Comparison of ENCODE assay signal across 7 cellular contexts in the genomic region with DNA sequence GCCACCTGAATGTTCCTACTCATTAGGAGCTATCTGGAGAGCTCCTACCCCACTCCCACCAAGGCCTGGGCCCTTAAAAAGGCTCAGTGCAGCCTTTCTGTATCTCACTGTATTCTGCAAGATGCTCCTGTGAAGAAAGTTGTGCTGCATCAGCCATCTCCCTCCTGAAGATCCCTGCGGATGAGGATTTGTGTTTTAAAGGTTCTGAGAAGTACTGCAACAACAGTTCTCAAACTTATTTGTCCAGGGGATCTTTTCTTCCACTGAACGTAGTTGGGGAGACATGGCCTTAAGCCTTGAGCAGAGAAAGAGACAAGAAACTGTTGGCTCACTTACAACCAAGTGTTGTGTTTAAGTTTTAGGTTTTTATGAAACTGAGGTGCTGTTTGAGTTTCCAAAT. TPM values are rescaled to one million over a fixed set of nuclear protein-coding genes. Genes with fewer than 3 reads are reported as not detected.
DNase-seq lines count a peak whose midpoint lies in the region; ATAC-seq, FAIRE-seq and TF ChIP-seq lines count a peak whose summit lies in the region.
"Not testable (repeated sequence)": the region's sequence is repeated elsewhere in the genome, so short reads cannot be mapped to it uniquely, and the experiment has no call there.

No MANE protein-coding gene starts in this region.

- not testable (repeated sequence) for H3K14ac ChIP-seq in H1 (ENCODE audit: insufficient read length)

- CTCF ChIA-PET in CD4-positive, alpha-beta memory T cell (lab: Charles Lee; ENCODE audit: partially characterized antibody), result interaction anchor here (1.4 to 1.9 kb wide), 3 partner anchors 10 to 12 kb away, joined by 3 to 10 read pairs (median 8); a partner anchor contains a TSS
- CTCF ChIA-PET in activated CD4-positive, alpha-beta T cell treated with anti-CD3 and anti-CD28 coated beads for 36 hours (lab: Charles Lee), result interaction anchor here (0.6 to 2.1 kb wide), 10 partner anchors 8 to 290 kb away, joined by 3 to 11 read pairs (median 4); no protein-coding TSS in a partner anchor
- CTCF ChIA-PET in H1 (lab: Charles Lee; ENCODE audit: partially characterized antibody), result interaction anchor here (0.9 to 17.4 kb wide), 8 partner anchors 11 to 143 kb away, joined by 3 to 209 read pairs (median 4); no protein-coding TSS in a partner anchor

- H4K5ac ChIP-seq in H1 (ENCODE audit: insufficient read length, low read depth, low read length), result not testable (repeated sequence)

- DNase-seq in CD4-positive, alpha-beta memory T cell; activated CD4-positive, alpha-beta T cell treated with anti-CD3 and anti-CD28 coated beads for 36 hours; activated T-cell treated with anti-CD3 and anti-CD28 coated beads, Interleukin-2, amount 50 U/mL, for 4 hours; H1 (ENCODE audit: low read depth in 1 of 2, low spot score in 2 of 2); natural killer cell treated with Interleukin-12 subunit alpha and Interleukin-12 subunit beta and Interleukin-15 and Interleukin-18, amount 100 ng/mL, for 72 hours (ENCODE audit: low spot score): not testable (repeated sequence)

- not testable (repeated sequence) for H4K20me1 ChIP-seq in Loucy (ENCODE audit: insufficient read depth, low read length, poor library complexity, severe bottlenecking); H1 (replicated peaks in 1 of 2; ENCODE audit: control insufficient read depth in 1 of 2, insufficient read depth in 2 of 2, low read length in 2 of 2)

- not testable (repeated sequence) for H3K9me3 ChIP-seq in CD4-positive, alpha-beta memory T cell (ENCODE audit: control insufficient read depth in 1 of 2, low read length in 2 of 2); Loucy (ENCODE audit: insufficient read depth, low read depth, low read length); H1 (ENCODE audit: insufficient read depth in 2 of 2, low read depth in 1 of 2, low read length in 1 of 2)

- H2AK5ac ChIP-seq in H1 (ENCODE audit: low read depth, low read length), result not testable (repeated sequence)

- H3K36me3 ChIP-seq in CD4-positive, alpha-beta memory T cell (ENCODE audit: insufficient read depth, low read length); Loucy (ENCODE audit: insufficient read depth, low read length); H1 (ENCODE audit: control insufficient read depth in 2 of 4, insufficient read depth in 4 of 4, low read length in 3 of 4): not testable (repeated sequence)

- TF ChIP-seq EP300 in H1 (IDR thresholded peaks at IDR 0.05; ENCODE audit: borderline replicate concordance in 1 of 2, low read depth in 2 of 2, low read length in 2 of 2), result not testable (repeated sequence)

- H3K18ac ChIP-seq in H1 (ENCODE audit: extremely low read depth, low read length), result not testable (repeated sequence)

- TF ChIP-seq RAD21 in H1 (IDR thresholded peaks at IDR 0.05 in 1 of 2, conservative IDR thresholded peaks at IDR 0.05 in 1 of 2; ENCODE audit: low read depth in 2 of 2, low read length in 2 of 2), result not testable (repeated sequence)

- H2BK20ac ChIP-seq in H1 (ENCODE audit: low read length), result not testable (repeated sequence)

- not testable (repeated sequence) for H2AFZ ChIP-seq in Loucy (ENCODE audit: low read length); H1 (ENCODE audit: low read length)

- H3K36me3 Mint-ChIP-seq in CD4-positive, alpha-beta memory T cell; activated T-cell treated with anti-CD3 and anti-CD28 coated beads, Interleukin-2, amount 50 U/mL, for 4 hours (ENCODE audit: insufficient read depth); activated naive CD8-positive, alpha-beta T cell: not testable (repeated sequence)
- H3K36me3 Mint-ChIP-seq in activated CD4-positive, alpha-beta T cell treated with anti-CD3 and anti-CD28 coated beads for 36 hours (ENCODE audit: low read depth), result peaks cover 16% of the 10 kb centered on the region
- peaks cover 11% of the 10 kb centered on the region for H3K36me3 Mint-ChIP-seq in natural killer cell treated with Interleukin-12 subunit alpha and Interleukin-12 subunit beta and Interleukin-15 and Interleukin-18, amount 100 ng/mL, for 72 hours

- H3K9me2 ChIP-seq in Loucy (replicated peaks; ENCODE audit: low read depth, low read length), result not testable (repeated sequence)

- H2BK12ac ChIP-seq in H1 (ENCODE audit: low read depth, low read length), result not testable (repeated sequence)

- H2BK120ac ChIP-seq in H1 (replicated peaks; ENCODE audit: low read depth, low read length), result not testable (repeated sequence)

- H2BK5ac ChIP-seq in H1 (ENCODE audit: low read depth, low read length), result not testable (repeated sequence)

- not testable (repeated sequence) for H3K4ac ChIP-seq in H1 (replicated peaks; ENCODE audit: insufficient read length, low read depth, low read length)

- not testable (repeated sequence) for H4K91ac ChIP-seq in H1 (replicated peaks; ENCODE audit: insufficient read length, low read length)

- H3K79me1 ChIP-seq in H1 (ENCODE audit: low read depth, low read length), result peaks cover 13% of the 10 kb centered on the region

- POLR2A ChIA-PET in CD4-positive, alpha-beta memory T cell (lab: Charles Lee; ENCODE audit: partially characterized antibody), result interaction anchor here (0.6 to 3.9 kb wide), 5 partner anchors 9 to 171 kb away, joined by 3 to 26 read pairs (median 6); a partner anchor contains a TSS
- POLR2A ChIA-PET in activated CD4-positive, alpha-beta T cell treated with anti-CD3 and anti-CD28 coated beads for 36 hours (lab: Charles Lee), result interaction anchor here (0.6 to 1.4 kb wide), 9 partner anchors 8 to 171 kb away, joined by 3 to 20 read pairs (median 6); a partner anchor contains a TSS
- POLR2A ChIA-PET in H1 (lab: Charles Lee; ENCODE audit: partially characterized antibody), result interaction anchor here (1.1 to 1.3 kb wide), 2 partner anchors 8 to 10 kb away, joined by 4 to 6 read pairs; a partner anchor contains a TSS

- peaks cover 35 to 63% (median 47%) of the 10 kb centered on the region in 4 donors for H3K4me1 Mint-ChIP-seq in CD4-positive, alpha-beta memory T cell
- H3K4me1 Mint-ChIP-seq in activated CD4-positive, alpha-beta T cell treated with anti-CD3 and anti-CD28 coated beads for 36 hours, result peaks cover 90% of the 10 kb centered on the region
- peaks cover 65% of the 10 kb centered on the region for H3K4me1 Mint-ChIP-seq in activated T-cell treated with anti-CD3 and anti-CD28 coated beads, Interleukin-2, amount 50 U/mL, for 4 hours (ENCODE audit: low read depth)
- peaks cover 58% of the 10 kb centered on the region for H3K4me1 Mint-ChIP-seq in activated naive CD8-positive, alpha-beta T cell (ENCODE audit: low read depth)
- peaks cover 62 to 70% of the 10 kb centered on the region in 2 donors for H3K4me1 Mint-ChIP-seq in natural killer cell treated with Interleukin-12 subunit alpha and Interleukin-12 subunit beta and Interleukin-15 and Interleukin-18, amount 100 ng/mL, for 72 hours (ENCODE audit: low read depth in 2 of 2)

- peak overlapping the region; percentile 62 for H3K9ac ChIP-seq in Loucy (ENCODE audit: low read depth, low read length, poor library complexity, severe bottlenecking)
- not testable (repeated sequence) for H3K9ac ChIP-seq in H1 (replicated peaks in 1 of 4; ENCODE audit: extremely low read depth in 1 of 4, low read depth in 3 of 4, low read length in 3 of 4)

- H2BK15ac ChIP-seq in H1 (ENCODE audit: low read length), result not testable (repeated sequence)

- not testable (repeated sequence) for FAIRE-seq in H1 (lab: Jason Lieb, UNC)

- H3K27me3 ChIP-seq in CD4-positive, alpha-beta memory T cell (ENCODE audit: insufficient read depth, low read length); Loucy (ENCODE audit: insufficient read depth, low read length, poor library complexity, severe bottlenecking); H1 (replicated peaks in 1 of 4; ENCODE audit: control insufficient read depth in 3 of 4, extremely low read depth in 1 of 4, insufficient read depth in 3 of 4, low read length in 3 of 4): not testable (repeated sequence)

- H3K4me2 ChIP-seq in Loucy (ENCODE audit: low read depth, low read length, poor library complexity, severe bottlenecking) (peak overlapping the region; percentile 76), H1 (ENCODE audit: insufficient read depth in 1 of 2, low read depth in 2 of 2, low read length in 2 of 2) (peak overlapping the region; percentile 6 to 31; a peak in 1 of 4 replicates)

- not testable (repeated sequence) for TF ChIP-seq POLR2A in H1 (IDR thresholded peaks at IDR 0.05; ENCODE audit: control extremely low read depth in 1 of 2, low read depth in 2 of 2, low read length in 2 of 2)

- not testable (repeated sequence) for H3K23me2 ChIP-seq in H1 (ENCODE audit: low read depth, low read length)

- H3K23ac ChIP-seq in H1 (ENCODE audit: insufficient read length), result not testable (repeated sequence)

- not testable (repeated sequence) for TF ChIP-seq CTCF in Loucy (conservative IDR thresholded peaks at IDR 0.05; ENCODE audit: low read length); H1 (IDR thresholded peaks at IDR 0.05; ENCODE audit: control extremely low read depth in 1 of 3, insufficient read depth in 1 of 3, low read depth in 1 of 3, low read length in 3 of 3)

- H3K56ac ChIP-seq in H1 (replicated peaks; ENCODE audit: insufficient read length, low read depth, low read length), result not testable (repeated sequence)

- ATAC-seq in activated CD4-positive, alpha-beta T cell treated with anti-CD3 and anti-CD28 coated beads for 36 hours; activated T-cell treated with anti-CD3 and anti-CD28 coated beads, Interleukin-2, amount 50 U/mL, for 4 hours; natural killer cell treated with Interleukin-12 subunit alpha and Interleukin-12 subunit beta and Interleukin-15 and Interleukin-18, amount 100 ng/mL, for 72 hours: not testable (repeated sequence)

- H3K27ac ChIP-seq in CD4-positive, alpha-beta memory T cell (ENCODE audit: low read depth, low read length), result not testable (repeated sequence)
- peak overlapping the region; percentile 20; the same call in 1 of the 2 replicates for H3K27ac ChIP-seq in H1 (ENCODE audit: low read depth, low read length)

- peaks cover 82% of the 10 kb centered on the region for H3K79me2 ChIP-seq in Loucy (ENCODE audit: insufficient read depth, low read length)
- H3K79me2 ChIP-seq in H1 (ENCODE audit: control insufficient read depth in 1 of 2, insufficient read depth in 2 of 2, low read length in 2 of 2), result peaks cover 0 to 78% of the 10 kb centered on the region in 2 experiments

- peak overlapping the region in 5 of 8 donors; percentile 72 to 88 (median 81) for H3K4me3 Mint-ChIP-seq in CD4-positive, alpha-beta memory T cell
- peak overlapping the region; percentile 71 for H3K4me3 Mint-ChIP-seq in activated CD4-positive, alpha-beta T cell treated with anti-CD3 and anti-CD28 coated beads for 36 hours
- peak overlapping the region; percentile 74 for H3K4me3 Mint-ChIP-seq in activated T-cell treated with anti-CD3 and anti-CD28 coated beads, Interleukin-2, amount 50 U/mL, for 4 hours
- H3K4me3 Mint-ChIP-seq in activated naive CD8-positive, alpha-beta T cell, result peak overlapping the region; percentile 80
- peak overlapping the region; percentile 78 for H3K4me3 Mint-ChIP-seq in natural killer cell treated with Interleukin-12 subunit alpha and Interleukin-12 subunit beta and Interleukin-15 and Interleukin-18, amount 100 ng/mL, for 72 hours

- H3K4me3 ChIP-seq in CD4-positive, alpha-beta memory T cell (ENCODE audit: low read length in 2 of 2); H1 (ENCODE audit: extremely low read depth in 1 of 4, insufficient read depth in 2 of 4, low read depth in 3 of 4, low read length in 4 of 4): not testable (repeated sequence)
- H3K4me3 ChIP-seq in Loucy (ENCODE audit: low read length, poor library complexity, severe bottlenecking), result peak overlapping the region; percentile 60

- 71% methylated on average over 2 of the region's 2 CpGs; no CpG with 5 or more reads in 1 of the 2 experiments for WGBS in H1 (ENCODE audit: extremely low coverage in 1 of 2, insufficient coverage in 1 of 2, insufficient read length in 1 of 2, insufficient replicate concordance in 2 of 2, low coverage in 1 of 2, low lambda C conversion rate in 2 of 2, missing lambda C conversion rate in 1 of 2), 2 experiments

- not testable (repeated sequence) for H4K8ac ChIP-seq in H1 (ENCODE audit: extremely low read depth, insufficient read depth, low read length)

- peak overlapping the region in 6 of 7 donors; percentile 49 to 94 (median 79) for H3K27ac Mint-ChIP-seq in CD4-positive, alpha-beta memory T cell
- H3K27ac Mint-ChIP-seq in activated CD4-positive, alpha-beta T cell treated with anti-CD3 and anti-CD28 coated beads for 36 hours, result peak overlapping the region; percentile 96
- peak overlapping the region; percentile 95 for H3K27ac Mint-ChIP-seq in activated naive CD8-positive, alpha-beta T cell
- peak overlapping the region; percentile 98 to 99 for H3K27ac Mint-ChIP-seq in natural killer cell treated with Interleukin-12 subunit alpha and Interleukin-12 subunit beta and Interleukin-15 and Interleukin-18, amount 100 ng/mL, for 72 hours

- not testable (repeated sequence) for H3K9me3 Mint-ChIP-seq in CD4-positive, alpha-beta memory T cell; activated CD4-positive, alpha-beta T cell treated with anti-CD3 and anti-CD28 coated beads for 36 hours (ENCODE audit: low read depth); activated T-cell treated with anti-CD3 and anti-CD28 coated beads, Interleukin-2, amount 50 U/mL, for 4 hours; activated naive CD8-positive, alpha-beta T cell (ENCODE audit: low read depth); natural killer cell treated with Interleukin-12 subunit alpha and Interleukin-12 subunit beta and Interleukin-15 and Interleukin-18, amount 100 ng/mL, for 72 hours

- not testable (repeated sequence) for H3K27me3 Mint-ChIP-seq in CD4-positive, alpha-beta memory T cell; activated CD4-positive, alpha-beta T cell treated with anti-CD3 and anti-CD28 coated beads for 36 hours; activated T-cell treated with anti-CD3 and anti-CD28 coated beads, Interleukin-2, amount 50 U/mL, for 4 hours (ENCODE audit: low read depth); activated naive CD8-positive, alpha-beta T cell; natural killer cell treated with Interleukin-12 subunit alpha and Interleukin-12 subunit beta and Interleukin-15 and Interleukin-18, amount 100 ng/mL, for 72 hours

- peaks cover 40% of the 10 kb centered on the region for H3K4me1 ChIP-seq in CD4-positive, alpha-beta memory T cell (ENCODE audit: insufficient read depth, low read length)
- H3K4me1 ChIP-seq in Loucy (ENCODE audit: insufficient read depth, low read length, poor library complexity, severe bottlenecking), result peaks cover 54% of the 10 kb centered on the region
- H3K4me1 ChIP-seq in H1 (replicated peaks in 1 of 4; ENCODE audit: control insufficient read depth in 3 of 4, insufficient read depth in 4 of 4, low read length in 3 of 4), result peaks cover 11 to 19% (median 14%) of the 10 kb centered on the region in 4 experiments

- intact Hi-C loops in CD4-positive, alpha-beta memory T cell (cut with micrococcal nuclease), result not testable (repeated sequence)
- intact Hi-C loops in activated CD4-positive, alpha-beta T cell treated with anti-CD3 and anti-CD28 coated beads for 36 hours (cut with DNase I, micrococcal nuclease), result loop anchor here (1.0 to 2.0 kb wide), 5 partner anchors 8 to 227 kb away; a partner anchor contains a TSS

- H3F3A ChIP-seq in Loucy (ENCODE audit: low read depth), result not testable (repeated sequence)

RNA-seq across cellular contexts. Expression of a gene that starts 9.6 kb away (rescaled TPM):
- total RNA-seq in CD4-positive, alpha-beta memory T cell, result 10 to 100 TPM; 33.2 to 40.0 TPM
- 1 to 10 TPM in 1 of 2 donors, under 1 TPM in 1; 0.77 to 4.1 TPM for polyA plus RNA-seq in CD4-positive, alpha-beta memory T cell
- 100 to 1,000 TPM in 1 of 2 experiments, 10 to 100 TPM in 1; 96.6 to 113 TPM for total RNA-seq in activated CD4-positive, alpha-beta T cell treated with anti-CD3 and anti-CD28 coated beads for 36 hours
- total RNA-seq in activated T-cell treated with anti-CD3 and anti-CD28 coated beads, Interleukin-2, amount 50 U/mL, for 4 hours, result 10 to 100 TPM; 52.1 to 63.5 (median 56.8) TPM
- total RNA-seq in H1 (2021; fragmentation: NEBNext Ultra II Directional; extraction: Animal tissue kit (Norgen Biotek cat#: 25700)), result 33.9 and 34.7 TPM in 2 replicates
- polyA plus RNA-seq in H1 (2011; rRNA removed), result 14.1 and 26.8 TPM in 2 replicates
- polyA plus RNA-seq in H1 (2011; cell fraction: cytosol; rRNA removed), result 20.7 TPM
- 87.7 TPM for polyA plus RNA-seq in H1 (2011; cell fraction: nucleus; rRNA removed)
- 19.6 to 26.5 TPM (median 24.3 TPM) in 4 replicates for polyA plus RNA-seq in H1 (2012, experiment 1 of 2)
- 23.5 TPM for polyA plus RNA-seq in H1 (2012, experiment 2 of 2)
- polyA plus RNA-seq in H1 (2013, experiment 1 of 2), result 21.2 TPM
- polyA plus RNA-seq in H1 (2013, experiment 2 of 2), result 21.5 TPM
- polyA minus RNA-seq in H1 (2011; rRNA and poly(A)+ RNA removed), result 30.5 and 37.0 TPM in 2 replicates
- polyA minus RNA-seq in H1 (2011; cell fraction: cytosol; rRNA and poly(A)+ RNA removed), result 30.8 TPM
- 56.9 TPM for polyA minus RNA-seq in H1 (2011; cell fraction: nucleus; rRNA and poly(A)+ RNA removed)
- 100 to 1,000 TPM; 122 to 236 TPM for total RNA-seq in natural killer cell treated with Interleukin-12 subunit alpha and Interleukin-12 subunit beta and Interleukin-15 and Interleukin-18, amount 100 ng/mL, for 72 hours
